ENCODE assay signal across 23 cellular contexts in the genomic region with DNA sequence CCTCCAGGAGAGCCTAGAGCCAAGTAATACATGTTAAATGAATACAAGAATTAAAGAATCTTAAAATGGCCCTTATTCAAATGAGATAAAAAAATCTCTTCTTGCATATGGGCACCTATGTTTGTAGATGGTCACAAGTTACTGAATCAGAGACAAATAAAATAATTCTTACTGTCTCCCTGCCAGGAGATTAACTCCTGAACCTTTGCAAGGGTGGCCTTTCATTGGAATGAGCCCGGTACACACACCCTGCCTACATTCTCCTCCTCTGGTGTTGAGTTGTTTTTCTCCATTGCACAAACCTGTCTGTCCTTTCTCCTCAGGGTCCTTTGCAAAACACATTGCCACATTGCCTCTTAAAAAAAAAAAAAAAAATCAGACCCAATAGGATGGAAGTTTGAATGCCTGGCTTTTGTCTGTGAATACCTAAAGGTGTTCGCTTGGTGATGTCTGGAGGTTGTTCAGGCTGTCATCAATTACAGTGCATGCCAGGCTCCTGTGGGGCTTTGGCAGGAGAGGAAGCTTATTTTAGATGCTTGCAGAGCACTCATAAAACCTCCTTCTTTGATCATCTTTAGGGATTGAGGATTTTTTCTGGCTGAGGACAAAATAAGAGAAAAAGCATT.
"Had no signal": no experiment of that assay in that cellular context is flagged by ENCODE, and none has a peak within 500 bp of the region (broad histone marks: within the 10 kb centered on the region; RNA-seq: fewer than 3 reads in every experiment).

No MANE protein-coding gene starts in this region.

- H3K9me3 ChIP-seq: body of pancreas, colonic mucosa, lower lobe of right lung, tibial artery, uterus had no signal

- DNase-seq: activated B cell treated with CpG ODN at 0.5 μM for 24 hours; activated CD4-positive, alpha-beta memory T cell treated with anti-CD3 and anti-CD28 coated beads for 36 hours; activated CD4-positive, alpha-beta T cell treated with anti-CD3 and anti-CD28 coated beads for 4 hours; activated naive CD4-positive, alpha-beta T cell treated with Interleukin-2 at 50 U/mL for 16 hours; activated naive CD8-positive, alpha-beta T cell treated with anti-CD3 and anti-CD28 coated beads, Interleukin-2, amount 10 ng/mL, durations not matched to agents 7 days and 5 days; activated T-cell treated with anti-CD3 and anti-CD28 coated beads, Interleukin-2, amount 50 U/mL, for 1 hour; body of pancreas; central memory CD4-positive, alpha-beta T cell; colonic mucosa; endodermal cell; foreskin melanocyte; immature natural killer cell; lower lobe of right lung; occipital lobe; posterior cingulate gyrus; retina; stimulated activated naive CD8-positive, alpha-beta T cell treated with anti-CD3 and anti-CD28 coated beads, Interleukin-15, Interleukin-2, amounts not matched to agents 100 U/mL and 50 U/mL, for 24 hours; substantia nigra; T-cell; tibial artery; uterus had no signal

- H3K4me3 Mint-ChIP-seq: activated B cell treated with CpG ODN at 0.5 μM for 24 hours; activated CD4-positive, alpha-beta memory T cell treated with anti-CD3 and anti-CD28 coated beads for 36 hours; activated naive CD8-positive, alpha-beta T cell treated with anti-CD3 and anti-CD28 coated beads, Interleukin-2, amount 10 ng/mL, durations not matched to agents 7 days and 5 days; activated T-helper 17 cell treated with anti-CD3 and anti-CD28 coated beads, Interleukin-2, amount 50 U/mL, for 72 hours; endodermal cell; immature natural killer cell; natural killer cell treated with Interleukin-12 subunit alpha and Interleukin-12 subunit beta and Interleukin-15 and Interleukin-18, amount 100 ng/mL, for 72 hours; T-cell had no signal

- H3K9me3 Mint-ChIP-seq: activated B cell treated with CpG ODN at 0.5 μM for 24 hours; activated CD4-positive, alpha-beta memory T cell treated with anti-CD3 and anti-CD28 coated beads for 36 hours; activated naive CD8-positive, alpha-beta T cell treated with anti-CD3 and anti-CD28 coated beads, Interleukin-2, amount 10 ng/mL, durations not matched to agents 7 days and 5 days; activated T-helper 17 cell treated with anti-CD3 and anti-CD28 coated beads, Interleukin-2, amount 50 U/mL, for 72 hours; endodermal cell; natural killer cell treated with Interleukin-12 subunit alpha and Interleukin-12 subunit beta and Interleukin-15 and Interleukin-18, amount 100 ng/mL, for 72 hours; T-cell had no signal

- H3K27me3 ChIP-seq: body of pancreas, colonic mucosa, uterus had no signal

- H3K27ac ChIP-seq: body of pancreas, colonic mucosa, lower lobe of right lung, tibial artery, uterus had no signal

- H3K27me3 Mint-ChIP-seq: activated B cell treated with CpG ODN at 0.5 μM for 24 hours had no signal

- H3K36me3 ChIP-seq: colonic mucosa, lower lobe of right lung, tibial artery, uterus had no signal

- H3K27ac Mint-ChIP-seq: activated B cell treated with CpG ODN at 0.5 μM for 24 hours; activated CD4-positive, alpha-beta memory T cell treated with anti-CD3 and anti-CD28 coated beads for 36 hours; activated naive CD8-positive, alpha-beta T cell treated with anti-CD3 and anti-CD28 coated beads, Interleukin-2, amount 10 ng/mL, durations not matched to agents 7 days and 5 days; activated T-helper 17 cell treated with anti-CD3 and anti-CD28 coated beads, Interleukin-2, amount 50 U/mL, for 72 hours; endodermal cell; natural killer cell treated with Interleukin-12 subunit alpha and Interleukin-12 subunit beta and Interleukin-15 and Interleukin-18, amount 100 ng/mL, for 72 hours; T-cell had no signal

- H3K4me3 ChIP-seq: body of pancreas, colonic mucosa, lower lobe of right lung, tibial artery, uterus had no signal

- H3K4me1 ChIP-seq: body of pancreas, colonic mucosa, lower lobe of right lung, tibial artery, uterus had no signal

- H3K36me3 Mint-ChIP-seq: activated CD4-positive, alpha-beta memory T cell treated with anti-CD3 and anti-CD28 coated beads for 36 hours; activated naive CD8-positive, alpha-beta T cell treated with anti-CD3 and anti-CD28 coated beads, Interleukin-2, amount 10 ng/mL, durations not matched to agents 7 days and 5 days; immature natural killer cell; natural killer cell treated with Interleukin-12 subunit alpha and Interleukin-12 subunit beta and Interleukin-15 and Interleukin-18, amount 100 ng/mL, for 72 hours; T-cell had no signal

- H3K4me1 Mint-ChIP-seq: immature natural killer cell had no signal

- ATAC-seq: activated T-helper 17 cell treated with anti-CD3 and anti-CD28 coated beads, Interleukin-2, amount 50 U/mL, for 72 hours; body of pancreas; lower lobe of right lung; natural killer cell treated with Interleukin-12 subunit alpha and Interleukin-12 subunit beta and Interleukin-15 and Interleukin-18, amount 100 ng/mL, for 72 hours; stimulated activated naive CD8-positive, alpha-beta T cell treated with anti-CD3 and anti-CD28 coated beads, Interleukin-15, Interleukin-2, amounts not matched to agents 100 U/mL and 50 U/mL, for 24 hours; T-cell had no signal
